In genomic region chr10:99524736-99525380, GRCh38 we compare ENCODE assay signal across 18 cellular contexts. TPM values are rescaled to one million over a fixed set of nuclear protein-coding genes. Genes with fewer than 3 reads are reported as not detected.
"Had no signal": no experiment of that assay in that cellular context is flagged by ENCODE, and none has a peak within 500 bp of the region (broad histone marks: within the 10 kb centered on the region; RNA-seq: fewer than 3 reads in every experiment).

No MANE protein-coding gene starts in this region.

- H3K9me3 Mint-ChIP-seq: activated naive CD4-positive, alpha-beta T cell treated with anti-CD3 and anti-CD28 coated beads, Interleukin-2, amount 50 U/mL, for 24 hours; natural killer cell treated with Interleukin-12 subunit alpha and Interleukin-12 subunit beta and Interleukin-15 and Interleukin-18, amount 100 ng/mL, for 72 hours; stimulated activated naive CD8-positive, alpha-beta T cell treated with anti-CD3 and anti-CD28 coated beads, Interleukin-15, Interleukin-2, amounts not matched to agents 100 ng/mL and 50 ng/mL, for 24 hours had no signal

- H3K4me3 Mint-ChIP-seq: activated naive CD4-positive, alpha-beta T cell treated with anti-CD3 and anti-CD28 coated beads, Interleukin-2, amount 50 U/mL, for 24 hours; memory B cell; natural killer cell treated with Interleukin-12 subunit alpha and Interleukin-12 subunit beta and Interleukin-15 and Interleukin-18, amount 100 ng/mL, for 72 hours; stimulated activated naive CD8-positive, alpha-beta T cell treated with anti-CD3 and anti-CD28 coated beads, Interleukin-15, Interleukin-2, amounts not matched to agents 100 ng/mL and 50 ng/mL, for 24 hours had no signal

- DNase-seq: activated CD4-positive, alpha-beta T cell treated with anti-CD3 and anti-CD28 coated beads, Interleukin-2, amount 50 U/mL, for 4 hours; activated gamma-delta T cell; cortex of kidney; effector CD4-positive, alpha-beta T cell; esophagus squamous epithelium; nucleus accumbens; posterior cingulate gyrus; SW 1271; upper lobe of left lung; WERI-Rb-1 had no signal

- H3K9me3 ChIP-seq: breast epithelium, esophagus squamous epithelium, right atrium auricular region had no signal

- H3K4me1 ChIP-seq: breast epithelium had no signal

- H3K27ac Mint-ChIP-seq: memory B cell; natural killer cell treated with Interleukin-12 subunit alpha and Interleukin-12 subunit beta and Interleukin-15 and Interleukin-18, amount 100 ng/mL, for 72 hours; stimulated activated naive CD8-positive, alpha-beta T cell treated with anti-CD3 and anti-CD28 coated beads, Interleukin-15, Interleukin-2, amounts not matched to agents 100 ng/mL and 50 ng/mL, for 24 hours had no signal

- ATAC-seq: natural killer cell treated with Interleukin-12 subunit alpha and Interleukin-12 subunit beta and Interleukin-15 and Interleukin-18, amount 100 ng/mL, for 72 hours had no signal

- H3K36me3 ChIP-seq: breast epithelium, esophagus squamous epithelium, right atrium auricular region, upper lobe of left lung, WERI-Rb-1 had no signal

- H3K36me3 Mint-ChIP-seq: activated naive CD4-positive, alpha-beta T cell treated with anti-CD3 and anti-CD28 coated beads, Interleukin-2, amount 50 U/mL, for 24 hours; natural killer cell treated with Interleukin-12 subunit alpha and Interleukin-12 subunit beta and Interleukin-15 and Interleukin-18, amount 100 ng/mL, for 72 hours had no signal

- H3K4me3 ChIP-seq: breast epithelium, esophagus squamous epithelium, right atrium auricular region, upper lobe of left lung had no signal

- H3K27ac ChIP-seq: breast epithelium, esophagus squamous epithelium, right atrium auricular region, upper lobe of left lung, WERI-Rb-1 had no signal

RNA-seq across cellular contexts. Expression of gene NKX2-3, which starts 7.9 kb away (rescaled TPM):
- total RNA-seq: astrocyte; natural killer cell treated with Interleukin-12 subunit alpha and Interleukin-12 subunit beta and Interleukin-15 and Interleukin-18, amount 100 ng/mL, for 72 hours; right atrium auricular region; T-helper 2 cell treated with Interferon-gamma antibody and Interleukin-4, amounts not matched to agents 100 ng/mL and 5 ng/mL, for 36 hours had no signal
